ENCODE assay signal across 15 cellular contexts in genomic region chr13:44652223-44652622, GRCh38.
A peak's percentile ranks its signal among the peaks of the same experiment; 100 is the strongest.
DNase-seq lines count a peak whose midpoint lies in the region; ATAC-seq and TF ChIP-seq lines count a peak whose summit lies in the region.
"Had no signal": no experiment of that assay in that cellular context is flagged by ENCODE, and none has a peak within 500 bp of the region (broad histone marks: within the 10 kb centered on the region; RNA-seq: fewer than 3 reads in every experiment).

No MANE protein-coding gene starts in this region.

- intact Hi-C loops in left ventricle myocardium inferior (cut with micrococcal nuclease) (no loop called here), Right ventricle myocardium inferior (cut with DNase I) (no loop called here), left colon (cut with DNase I, micrococcal nuclease) (no loop called here)

- H3K4me1 ChIP-seq in left ventricle myocardium inferior = peaks cover 4% of the 10 kb centered on the region
- H3K4me1 ChIP-seq in adipocyte (ENCODE audit: control insufficient read depth, insufficient read depth, low read length) = peaks cover 32% of the 10 kb centered on the region
- H3K4me1 ChIP-seq: BLaER1 had no signal

- peak overlapping the region; percentile 42 for H3K27ac ChIP-seq in left ventricle myocardium inferior (replicated peaks)
- H3K27ac ChIP-seq: BLaER1 had no signal

- no peaks in the 10 kb centered on the region for H3K9me3 ChIP-seq in left ventricle myocardium inferior (replicated peaks)
- H3K9me3 ChIP-seq in adipocyte (ENCODE audit: control insufficient read depth, low read length) = no peaks in the 10 kb centered on the region
- H3K9me3 ChIP-seq: BLaER1 had no signal

- DNase-seq in left ventricle myocardium inferior (no peak), Right ventricle myocardium inferior (ENCODE audit: missing footprints) (no peak), adipocyte (ENCODE audit: low read depth) (no peak), fibroblast of gingiva (ENCODE audit: low read depth) (peak; percentile 32), left colon (no peak)
- no peak for DNase-seq in effector CD8-positive, alpha-beta T cell (lab: John Stamatoyannopoulos, UW)
- DNase-seq: 8988T; CD4-positive, alpha-beta memory T cell; DMS153; DMS79; GDM1; HCEC 1CT had no signal

- no peak overlapping the region for H3K4me3 ChIP-seq in left ventricle myocardium inferior
- no peak overlapping the region for H3K4me3 ChIP-seq in adipocyte (ENCODE audit: low read length)
- H3K4me3 ChIP-seq: BLaER1, GM23338 had no signal

- H3K36me3 ChIP-seq in left ventricle myocardium inferior = no peaks in the 10 kb centered on the region
- H3K36me3 ChIP-seq in adipocyte (ENCODE audit: control insufficient read depth, insufficient read depth, low read length, severe bottlenecking) = no peaks in the 10 kb centered on the region
- H3K36me3 ChIP-seq: BLaER1 had no signal

- H3K9ac ChIP-seq in adipocyte (ENCODE audit: low read length) = peak overlapping the region; percentile 41
- H3K9ac ChIP-seq: BLaER1 had no signal

- ATAC-seq in Right ventricle myocardium inferior = no peak
- no peak for ATAC-seq in left colon
- no peak for ATAC-seq in GM19455 (IDR thresholded peaks at IDR 0.05; ENCODE audit: unreplicated experiment)
- ATAC-seq: GM23338 had no signal

- no peaks in the 10 kb centered on the region for H3K27me3 ChIP-seq in left ventricle myocardium inferior (ENCODE audit: low read depth)
- H3K27me3 ChIP-seq in adipocyte (replicated peaks; ENCODE audit: control insufficient read depth, insufficient read depth, low read length) = no peaks in the 10 kb centered on the region
- H3K27me3 ChIP-seq: BLaER1 had no signal

- TF ChIP-seq CTCF in left ventricle myocardium inferior (IDR thresholded peaks at IDR 0.05; ENCODE audit: borderline replicate concordance) = no peak
